1 cellular context compared by ENCODE assay signal in genomic region chr6:139355777-139356445, GRCh38.
TF ChIP-seq lines count a peak whose summit lies in the region.

No MANE protein-coding gene starts in this region.

TF ChIP-seq in GM23338, 12 proteins besides CTCF, POLR2A, EP300 and RAD21 (continued from another document):
- TF ChIP-seq, protein P1, sequence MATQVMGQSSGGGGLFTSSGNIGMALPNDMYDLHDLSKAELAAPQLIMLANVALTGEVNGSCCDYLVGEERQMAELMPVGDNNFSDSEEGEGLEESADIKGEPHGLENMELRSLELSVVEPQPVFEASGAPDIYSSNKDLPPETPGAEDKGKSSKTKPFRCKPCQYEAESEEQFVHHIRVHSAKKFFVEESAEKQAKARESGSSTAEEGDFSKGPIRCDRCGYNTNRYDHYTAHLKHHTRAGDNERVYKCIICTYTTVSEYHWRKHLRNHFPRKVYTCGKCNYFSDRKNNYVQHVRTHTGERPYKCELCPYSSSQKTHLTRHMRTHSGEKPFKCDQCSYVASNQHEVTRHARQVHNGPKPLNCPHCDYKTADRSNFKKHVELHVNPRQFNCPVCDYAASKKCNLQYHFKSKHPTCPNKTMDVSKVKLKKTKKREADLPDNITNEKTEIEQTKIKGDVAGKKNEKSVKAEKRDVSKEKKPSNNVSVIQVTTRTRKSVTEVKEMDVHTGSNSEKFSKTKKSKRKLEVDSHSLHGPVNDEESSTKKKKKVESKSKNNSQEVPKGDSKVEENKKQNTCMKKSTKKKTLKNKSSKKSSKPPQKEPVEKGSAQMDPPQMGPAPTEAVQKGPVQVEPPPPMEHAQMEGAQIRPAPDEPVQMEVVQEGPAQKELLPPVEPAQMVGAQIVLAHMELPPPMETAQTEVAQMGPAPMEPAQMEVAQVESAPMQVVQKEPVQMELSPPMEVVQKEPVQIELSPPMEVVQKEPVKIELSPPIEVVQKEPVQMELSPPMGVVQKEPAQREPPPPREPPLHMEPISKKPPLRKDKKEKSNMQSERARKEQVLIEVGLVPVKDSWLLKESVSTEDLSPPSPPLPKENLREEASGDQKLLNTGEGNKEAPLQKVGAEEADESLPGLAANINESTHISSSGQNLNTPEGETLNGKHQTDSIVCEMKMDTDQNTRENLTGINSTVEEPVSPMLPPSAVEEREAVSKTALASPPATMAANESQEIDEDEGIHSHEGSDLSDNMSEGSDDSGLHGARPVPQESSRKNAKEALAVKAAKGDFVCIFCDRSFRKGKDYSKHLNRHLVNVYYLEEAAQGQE (IDR thresholded peaks at IDR 0.05; ENCODE audit: unreplicated experiment): no peak
- TF ChIP-seq NANOG (IDR thresholded peaks at IDR 0.05; ENCODE audit: borderline replicate concordance): no peak
- TF ChIP-seq EZH2phosphoT487 (IDR thresholded peaks at IDR 0.05; ENCODE audit: unreplicated experiment): no peak
